Comparison of ENCODE assay signal across 16 cellular contexts in the genomic region with DNA sequence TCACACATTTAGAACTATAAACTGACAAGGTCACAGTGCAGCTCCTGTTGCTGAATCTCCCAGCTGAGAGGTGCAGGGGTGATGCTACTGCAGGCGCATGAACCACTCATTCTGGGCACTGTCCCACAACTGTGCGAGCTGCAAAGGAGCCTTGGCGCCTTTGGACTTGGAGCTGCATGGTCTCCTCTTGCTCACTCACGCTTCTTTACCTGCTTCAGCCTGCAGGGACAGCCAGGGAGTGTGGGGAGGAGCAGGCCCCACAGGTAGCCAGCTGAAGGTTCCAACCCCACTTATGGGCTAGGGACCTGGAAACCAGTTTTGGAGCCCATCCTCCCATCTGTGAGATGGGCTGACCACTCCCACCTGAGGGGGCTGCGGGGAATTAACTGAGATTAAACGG.
A peak's percentile ranks its signal among the peaks of the same experiment; 100 is the strongest.
DNase-seq lines count a peak whose midpoint lies in the region; ATAC-seq, FAIRE-seq and TF ChIP-seq lines count a peak whose summit lies in the region.
"Had no signal": no experiment of that assay in that cellular context is flagged by ENCODE, and none has a peak within 500 bp of the region (broad histone marks: within the 10 kb centered on the region; RNA-seq: fewer than 3 reads in every experiment).

No MANE protein-coding gene starts in this region.

- H3K79me2 ChIP-seq in HepG2 (ENCODE audit: insufficient read depth, low read length), result no peaks in the 10 kb centered on the region

- H3K9me3 ChIP-seq in HepG2 (ENCODE audit: low read length) (no peaks in the 10 kb centered on the region), right lobe of liver (no peaks in the 10 kb centered on the region)
- H3K9me3 ChIP-seq: BLaER1 had no signal

- no peaks in the 10 kb centered on the region for H4K20me1 ChIP-seq in HepG2 (ENCODE audit: insufficient read depth, low read length)

- intact Hi-C loops in HepG2 (cut with micrococcal nuclease; ENCODE audit: unreplicated experiment) (no loop called here), right lobe of liver (cut with DNase I) (no loop called here)

- TF ChIP-seq POLR2A in HepG2 (IDR thresholded peaks at IDR 0.05; ENCODE audit: insufficient read depth in 1 of 2, low read depth in 2 of 2, low read length in 2 of 2) (no peak), right lobe of liver (IDR thresholded peaks at IDR 0.05) (no peak), GM12891 (IDR thresholded peaks at IDR 0.05; ENCODE audit: low read depth, low read length) (no peak)

- H3K27me3 ChIP-seq in HepG2 (ENCODE audit: control insufficient read depth in 1 of 2, insufficient read depth in 2 of 2, low read length in 2 of 2) (no peaks in the 10 kb centered on the region), right lobe of liver (no peaks in the 10 kb centered on the region), foreskin keratinocyte (no peaks in the 10 kb centered on the region)
- H3K27me3 ChIP-seq: BLaER1 had no signal

- no TSS peak for BruUV-seq in HepG2 (replicated peaks; lab: Mats Ljungman, UMichigan)

- no peak for TF ChIP-seq RAD21 in HepG2 (CRISPR knock-in tag; IDR thresholded peaks at IDR 0.05)

- peak overlapping the region in 7 of 10 donors; percentile 2 to 79 (median 66) for H3K27ac Mint-ChIP-seq in naive thymus-derived CD8-positive, alpha-beta T cell

- no peak for TF ChIP-seq EP300 in HepG2 (IDR thresholded peaks at IDR 0.05; ENCODE audit: low read depth in 2 of 2, low read length in 2 of 2)
- TF ChIP-seq EP300 in HepG2 (CRISPR knock-in tag; IDR thresholded peaks at IDR 0.05; ENCODE audit: borderline replicate concordance), result no peak

- 93% methylated on average over 6 of the region's 6 CpGs for WGBS in HepG2 (ENCODE audit: low lambda C conversion rate)
- WGBS in right lobe of liver (ENCODE audit: insufficient coverage, low coverage, low lambda C conversion rate, missing lambda C conversion rate), result 90% methylated on average over 2 of the region's 6 CpGs

- no peak overlapping the region for H3K9ac ChIP-seq in HepG2 (ENCODE audit: insufficient read depth, low read depth, low read length)
- H3K9ac ChIP-seq: BLaER1 had no signal

- TF ChIP-seq CTCF in HepG2 (CRISPR knock-in tag; IDR thresholded peaks at IDR 0.05), result no peak
- TF ChIP-seq CTCF in right lobe of liver (IDR thresholded peaks at IDR 0.05), result no peak
- TF ChIP-seq CTCF in coronary artery (IDR thresholded peaks at IDR 0.05), result no peak
- TF ChIP-seq CTCF in foreskin keratinocyte (conservative IDR thresholded peaks at IDR 0.05), result no peak

- no peaks in the 10 kb centered on the region for H3K9me3 Mint-ChIP-seq in naive thymus-derived CD8-positive, alpha-beta T cell

- peaks cover 7 to 37% (median 10%) of the 10 kb centered on the region in 4 donors for H3K4me1 Mint-ChIP-seq in naive thymus-derived CD8-positive, alpha-beta T cell

- H3K27ac ChIP-seq in HepG2 (ENCODE audit: extremely low read length, insufficient read depth, low read length) (no peak overlapping the region), right lobe of liver (no peak overlapping the region), coronary artery (no peak overlapping the region), foreskin keratinocyte (no peak overlapping the region)
- H3K27ac ChIP-seq: BLaER1, HL-60 had no signal

- POLR2A ChIA-PET in HepG2 (lab: Yijun Ruan, JAX), result no interaction called here
- POLR2A ChIA-PET in naive thymus-derived CD8-positive, alpha-beta T cell (lab: Charles Lee), result interaction anchor here (1.1 kb wide), 1 partner anchor 8 kb away, joined by 4 read pairs; no protein-coding TSS in a partner anchor

- H3K4me3 ChIP-seq in HepG2 (replicated peaks in 1 of 3; ENCODE audit: insufficient read depth in 1 of 3, low read depth in 2 of 3, low read length in 3 of 3) (no peak overlapping the region), right lobe of liver (no peak overlapping the region), coronary artery (no peak overlapping the region)
- H3K4me3 ChIP-seq: BLaER1, K562 had no signal

- H3K4me2 ChIP-seq in HepG2 (ENCODE audit: low read depth, low read length), result no peak overlapping the region
- H3K4me2 ChIP-seq: BLaER1 had no signal

- peaks cover 0 to 88% (median 10%) of the 10 kb centered on the region in 3 donors for H3K36me3 Mint-ChIP-seq in naive thymus-derived CD8-positive, alpha-beta T cell

- no peak for DNase-seq in HepG2 (ENCODE audit: low spot score)
- no peak for DNase-seq in right lobe of liver
- peak; percentile 59 for DNase-seq in coronary artery (ENCODE audit: low spot score)
- no peak for DNase-seq in naive thymus-derived CD8-positive, alpha-beta T cell
- DNase-seq in GM12891 (ENCODE audit: insufficient read length, low spot score), result no peak
- no peak for DNase-seq in foreskin keratinocyte
- DNase-seq in NCI-H446 treated with DMSO at 0.1 percent for 48 hours (lab: John Stamatoyannopoulos, UW), result no peak
- DNase-seq: 8988T, AML-193, Calu3, DMS 273 treated with DMSO at 0.1 percent for 48 hours, H7 had no signal

- CTCF ChIA-PET in HepG2 (lab: Yijun Ruan, JAX; ENCODE audit: low intra/inter-chr PET ratio, low total read pairs), result no interaction called here

- H3K4me3 Mint-ChIP-seq in naive thymus-derived CD8-positive, alpha-beta T cell, result no peak overlapping the region

- in situ Hi-C loops in HepG2 (cut with HindIII; ENCODE audit: extremely low pct_ligation_motif_present, low pct_unique_long_range_greater_than_20kb), result no loop called here

- H2AFZ ChIP-seq in HepG2 (ENCODE audit: low read length), result no peak overlapping the region

- no peaks in the 10 kb centered on the region for H3K27me3 Mint-ChIP-seq in naive thymus-derived CD8-positive, alpha-beta T cell

- ATAC-seq in HepG2 (no peak), right lobe of liver (no peak), foreskin keratinocyte (no peak)
- no peak for ATAC-seq in naive thymus-derived CD8-positive, alpha-beta T cell
- ATAC-seq: K562 had no signal

- H3K4me1 ChIP-seq in HepG2 (ENCODE audit: insufficient read depth, low read length) (peaks cover 36% of the 10 kb centered on the region), right lobe of liver (no peaks in the 10 kb centered on the region), foreskin keratinocyte (no peaks in the 10 kb centered on the region)

- FAIRE-seq in HepG2 (lab: Jason Lieb, UNC) (no peak), GM12891 (lab: Jason Lieb, UNC) (no peak)
- FAIRE-seq: GM19239, K562 had no signal

- H3K36me3 ChIP-seq in HepG2 (replicated peaks in 1 of 2; ENCODE audit: control insufficient read depth in 1 of 2, insufficient read depth in 2 of 2, low read length in 2 of 2) (peaks cover 21 to 63% of the 10 kb centered on the region in 2 experiments), right lobe of liver (peaks cover 0 to 7% (median 0%) of the 10 kb centered on the region in 4 donors)

TF ChIP-seq in HepG2, 621 proteins besides CTCF, POLR2A, EP300 and RAD21:
- no peak for TF ChIP-seq ZNF841 (CRISPR knock-in tag; IDR thresholded peaks at IDR 0.05; ENCODE audit: borderline replicate concordance)
- TF ChIP-seq, protein P1, sequence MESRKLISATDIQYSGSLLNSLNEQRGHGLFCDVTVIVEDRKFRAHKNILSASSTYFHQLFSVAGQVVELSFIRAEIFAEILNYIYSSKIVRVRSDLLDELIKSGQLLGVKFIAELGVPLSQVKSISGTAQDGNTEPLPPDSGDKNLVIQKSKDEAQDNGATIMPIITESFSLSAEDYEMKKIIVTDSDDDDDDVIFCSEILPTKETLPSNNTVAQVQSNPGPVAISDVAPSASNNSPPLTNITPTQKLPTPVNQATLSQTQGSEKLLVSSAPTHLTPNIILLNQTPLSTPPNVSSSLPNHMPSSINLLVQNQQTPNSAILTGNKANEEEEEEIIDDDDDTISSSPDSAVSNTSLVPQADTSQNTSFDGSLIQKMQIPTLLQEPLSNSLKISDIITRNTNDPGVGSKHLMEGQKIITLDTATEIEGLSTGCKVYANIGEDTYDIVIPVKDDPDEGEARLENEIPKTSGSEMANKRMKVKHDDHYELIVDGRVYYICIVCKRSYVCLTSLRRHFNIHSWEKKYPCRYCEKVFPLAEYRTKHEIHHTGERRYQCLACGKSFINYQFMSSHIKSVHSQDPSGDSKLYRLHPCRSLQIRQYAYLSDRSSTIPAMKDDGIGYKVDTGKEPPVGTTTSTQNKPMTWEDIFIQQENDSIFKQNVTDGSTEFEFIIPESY (CRISPR knock-in tag; IDR thresholded peaks at IDR 0.05), result peak; percentile 54

TF ChIP-seq in GM12891, 5 proteins besides CTCF, POLR2A, EP300 and RAD21:
- no peak for TF ChIP-seq POLR2AphosphoS5 (IDR thresholded peaks at IDR 0.05; ENCODE audit: low read depth, low read length)
- TF ChIP-seq POU2F2 (IDR thresholded peaks at IDR 0.05; ENCODE audit: low read depth, low read length), result no peak
- no peak for TF ChIP-seq PAX5 (IDR thresholded peaks at IDR 0.05; ENCODE audit: insufficient read depth, low read length, severe bottlenecking)
- TF ChIP-seq SPI1 (IDR thresholded peaks at IDR 0.05; ENCODE audit: low read depth, low read length), result no peak
- TF ChIP-seq TAF1 (IDR thresholded peaks at IDR 0.05; ENCODE audit: low read depth, low read length), result no peak
